ENCODE assay signal across 1 cellular context in the genomic region with DNA sequence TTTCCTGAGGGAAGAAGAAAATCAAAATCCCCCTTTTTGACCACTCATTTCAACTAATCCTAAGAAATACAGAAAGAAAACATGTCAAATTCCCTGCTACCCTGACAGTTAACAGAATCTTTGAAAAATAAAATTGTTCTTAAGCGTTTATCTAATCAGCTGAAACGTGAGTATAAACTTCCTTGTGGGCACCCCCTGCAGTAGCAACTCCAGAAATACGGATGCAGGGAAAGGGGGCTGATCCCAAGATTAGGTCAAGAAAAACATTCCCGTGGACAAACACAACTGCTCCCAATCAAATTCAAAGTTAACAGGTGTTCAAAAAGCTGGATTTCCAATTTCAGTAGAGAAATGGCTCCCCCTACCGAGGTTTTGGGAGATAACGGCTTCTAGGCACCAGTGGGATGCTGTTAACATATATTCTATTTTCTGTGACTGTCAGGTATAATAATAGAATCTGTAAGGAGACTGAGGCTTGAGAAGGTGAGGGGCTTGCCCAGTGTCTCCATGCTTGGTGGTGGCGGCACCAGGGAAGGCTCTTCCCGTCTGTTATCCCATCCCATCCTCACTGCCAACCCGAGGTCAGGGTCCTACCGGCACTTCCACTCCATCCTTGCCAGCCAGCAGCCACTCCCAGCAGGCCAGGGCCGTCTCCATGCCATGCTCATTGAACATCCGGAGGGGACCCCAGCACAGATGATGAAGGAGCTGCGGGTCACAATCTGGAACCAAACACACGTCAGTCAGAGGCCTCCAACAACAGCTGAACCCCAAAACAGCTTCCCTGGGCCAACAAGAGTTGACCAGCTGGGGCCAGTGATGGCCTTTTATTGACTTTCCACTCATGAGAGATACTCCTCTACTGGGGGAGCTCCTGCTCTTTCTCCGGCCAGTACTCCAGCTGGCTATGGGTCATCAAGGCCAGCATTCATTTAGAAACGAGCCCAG.
TF ChIP-seq lines count a peak whose summit lies in the region.

No MANE protein-coding gene starts in this region.

TF ChIP-seq in K562, 482 proteins besides CTCF, POLR2A, EP300 and RAD21 (continued from another document and continues in another):
- TF ChIP-seq, protein P1, sequence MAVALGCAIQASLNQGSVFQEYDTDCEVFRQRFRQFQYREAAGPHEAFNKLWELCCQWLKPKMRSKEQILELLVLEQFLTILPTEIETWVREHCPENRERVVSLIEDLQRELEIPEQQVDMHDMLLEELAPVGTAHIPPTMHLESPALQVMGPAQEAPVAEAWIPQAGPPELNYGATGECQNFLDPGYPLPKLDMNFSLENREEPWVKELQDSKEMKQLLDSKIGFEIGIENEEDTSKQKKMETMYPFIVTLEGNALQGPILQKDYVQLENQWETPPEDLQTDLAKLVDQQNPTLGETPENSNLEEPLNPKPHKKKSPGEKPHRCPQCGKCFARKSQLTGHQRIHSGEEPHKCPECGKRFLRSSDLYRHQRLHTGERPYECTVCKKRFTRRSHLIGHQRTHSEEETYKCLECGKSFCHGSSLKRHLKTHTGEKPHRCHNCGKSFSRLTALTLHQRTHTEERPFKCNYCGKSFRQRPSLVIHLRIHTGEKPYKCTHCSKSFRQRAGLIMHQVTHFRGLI (CRISPR knock-in tag; IDR thresholded peaks at IDR 0.05): no peak
- no peak for TF ChIP-seq FOXK2 (conservative IDR thresholded peaks at IDR 0.05 in 1 of 2, IDR thresholded peaks at IDR 0.05 in 1 of 2; ENCODE audit: low read depth in 2 of 2)
- TF ChIP-seq, protein P2, sequence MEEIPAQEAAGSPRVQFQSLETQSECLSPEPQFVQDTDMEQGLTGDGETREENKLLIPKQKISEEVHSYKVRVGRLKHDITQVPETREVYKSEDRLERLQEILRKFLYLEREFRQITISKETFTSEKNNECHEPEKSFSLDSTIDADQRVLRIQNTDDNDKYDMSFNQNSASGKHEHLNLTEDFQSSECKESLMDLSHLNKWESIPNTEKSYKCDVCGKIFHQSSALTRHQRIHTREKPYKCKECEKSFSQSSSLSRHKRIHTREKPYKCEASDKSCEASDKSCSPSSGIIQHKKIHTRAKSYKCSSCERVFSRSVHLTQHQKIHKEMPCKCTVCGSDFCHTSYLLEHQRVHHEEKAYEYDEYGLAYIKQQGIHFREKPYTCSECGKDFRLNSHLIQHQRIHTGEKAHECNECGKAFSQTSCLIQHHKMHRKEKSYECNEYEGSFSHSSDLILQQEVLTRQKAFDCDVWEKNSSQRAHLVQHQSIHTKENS (CRISPR knock-in tag; IDR thresholded peaks at IDR 0.05): no peak
- no peak for TF ChIP-seq SMARCB1 (IDR thresholded peaks at IDR 0.05; ENCODE audit: insufficient read length, low read depth)
- TF ChIP-seq FUS (optimal IDR thresholded peaks at IDR 0.05; ENCODE audit: low read depth, low read length): no peak
- no peak; the same call in none of the 2 replicates for TF ChIP-seq STAG1 (CRISPR knock-in tag; IDR thresholded peaks at IDR 0.05; ENCODE audit: borderline replicate concordance)
- no peak for TF ChIP-seq SOX6 (IDR thresholded peaks at IDR 0.05)
- TF ChIP-seq ZNF830 (CRISPR knock-in tag; IDR thresholded peaks at IDR 0.05): no peak
- no peak for TF ChIP-seq ZNF766 (CRISPR knock-in tag; conservative IDR thresholded peaks at IDR 0.05)
- TF ChIP-seq FOXM1 (IDR thresholded peaks at IDR 0.05; ENCODE audit: low read depth): peak; percentile 74; the same call in 1 of the 2 replicates
- no peak for TF ChIP-seq FOXM1 (CRISPR knock-in tag; IDR thresholded peaks at IDR 0.05; ENCODE audit: low read depth)
- TF ChIP-seq PTBP1 (IDR thresholded peaks at IDR 0.05; ENCODE audit: low read depth, low read length): no peak
- no peak for TF ChIP-seq DIDO1 (tag; IDR thresholded peaks at IDR 0.05; ENCODE audit: low read depth)
- no peak for TF ChIP-seq ZC3H11A (IDR thresholded peaks at IDR 0.05; ENCODE audit: low read depth, low read length)
- TF ChIP-seq NCOA4 (IDR thresholded peaks at IDR 0.05; ENCODE audit: partially characterized antibody): no peak
- no peak for TF ChIP-seq KDM2B (CRISPR knock-in tag; IDR thresholded peaks at IDR 0.05)
- peak; percentile 82 for TF ChIP-seq NFIC (IDR thresholded peaks at IDR 0.05)
- TF ChIP-seq, protein P3, sequence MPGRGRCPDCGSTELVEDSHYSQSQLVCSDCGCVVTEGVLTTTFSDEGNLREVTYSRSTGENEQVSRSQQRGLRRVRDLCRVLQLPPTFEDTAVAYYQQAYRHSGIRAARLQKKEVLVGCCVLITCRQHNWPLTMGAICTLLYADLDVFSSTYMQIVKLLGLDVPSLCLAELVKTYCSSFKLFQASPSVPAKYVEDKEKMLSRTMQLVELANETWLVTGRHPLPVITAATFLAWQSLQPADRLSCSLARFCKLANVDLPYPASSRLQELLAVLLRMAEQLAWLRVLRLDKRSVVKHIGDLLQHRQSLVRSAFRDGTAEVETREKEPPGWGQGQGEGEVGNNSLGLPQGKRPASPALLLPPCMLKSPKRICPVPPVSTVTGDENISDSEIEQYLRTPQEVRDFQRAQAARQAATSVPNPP (IDR thresholded peaks at IDR 0.05; ENCODE audit: borderline replicate concordance, insufficient read depth, insufficient read length): no peak
- TF ChIP-seq STAT5B (CRISPR knock-in tag; IDR thresholded peaks at IDR 0.05): no peak
- TF ChIP-seq MBD2 (IDR thresholded peaks at IDR 0.05; ENCODE audit: borderline replicate concordance, low read depth): no peak
- peak; percentile 66; the same call in 1 of the 2 replicates for TF ChIP-seq NFATC3 (IDR thresholded peaks at IDR 0.05)
- TF ChIP-seq, protein P4, sequence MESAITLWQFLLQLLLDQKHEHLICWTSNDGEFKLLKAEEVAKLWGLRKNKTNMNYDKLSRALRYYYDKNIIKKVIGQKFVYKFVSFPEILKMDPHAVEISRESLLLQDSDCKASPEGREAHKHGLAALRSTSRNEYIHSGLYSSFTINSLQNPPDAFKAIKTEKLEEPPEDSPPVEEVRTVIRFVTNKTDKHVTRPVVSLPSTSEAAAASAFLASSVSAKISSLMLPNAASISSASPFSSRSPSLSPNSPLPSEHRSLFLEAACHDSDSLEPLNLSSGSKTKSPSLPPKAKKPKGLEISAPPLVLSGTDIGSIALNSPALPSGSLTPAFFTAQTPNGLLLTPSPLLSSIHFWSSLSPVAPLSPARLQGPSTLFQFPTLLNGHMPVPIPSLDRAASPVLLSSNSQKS (CRISPR knock-in tag; IDR thresholded peaks at IDR 0.05): no peak
- TF ChIP-seq MCM7 (IDR thresholded peaks at IDR 0.05): no peak
- no peak for TF ChIP-seq ZNF274 (IDR thresholded peaks at IDR 0.05; ENCODE audit: borderline replicate concordance, low read depth, low read length)
- TF ChIP-seq, protein P5, sequence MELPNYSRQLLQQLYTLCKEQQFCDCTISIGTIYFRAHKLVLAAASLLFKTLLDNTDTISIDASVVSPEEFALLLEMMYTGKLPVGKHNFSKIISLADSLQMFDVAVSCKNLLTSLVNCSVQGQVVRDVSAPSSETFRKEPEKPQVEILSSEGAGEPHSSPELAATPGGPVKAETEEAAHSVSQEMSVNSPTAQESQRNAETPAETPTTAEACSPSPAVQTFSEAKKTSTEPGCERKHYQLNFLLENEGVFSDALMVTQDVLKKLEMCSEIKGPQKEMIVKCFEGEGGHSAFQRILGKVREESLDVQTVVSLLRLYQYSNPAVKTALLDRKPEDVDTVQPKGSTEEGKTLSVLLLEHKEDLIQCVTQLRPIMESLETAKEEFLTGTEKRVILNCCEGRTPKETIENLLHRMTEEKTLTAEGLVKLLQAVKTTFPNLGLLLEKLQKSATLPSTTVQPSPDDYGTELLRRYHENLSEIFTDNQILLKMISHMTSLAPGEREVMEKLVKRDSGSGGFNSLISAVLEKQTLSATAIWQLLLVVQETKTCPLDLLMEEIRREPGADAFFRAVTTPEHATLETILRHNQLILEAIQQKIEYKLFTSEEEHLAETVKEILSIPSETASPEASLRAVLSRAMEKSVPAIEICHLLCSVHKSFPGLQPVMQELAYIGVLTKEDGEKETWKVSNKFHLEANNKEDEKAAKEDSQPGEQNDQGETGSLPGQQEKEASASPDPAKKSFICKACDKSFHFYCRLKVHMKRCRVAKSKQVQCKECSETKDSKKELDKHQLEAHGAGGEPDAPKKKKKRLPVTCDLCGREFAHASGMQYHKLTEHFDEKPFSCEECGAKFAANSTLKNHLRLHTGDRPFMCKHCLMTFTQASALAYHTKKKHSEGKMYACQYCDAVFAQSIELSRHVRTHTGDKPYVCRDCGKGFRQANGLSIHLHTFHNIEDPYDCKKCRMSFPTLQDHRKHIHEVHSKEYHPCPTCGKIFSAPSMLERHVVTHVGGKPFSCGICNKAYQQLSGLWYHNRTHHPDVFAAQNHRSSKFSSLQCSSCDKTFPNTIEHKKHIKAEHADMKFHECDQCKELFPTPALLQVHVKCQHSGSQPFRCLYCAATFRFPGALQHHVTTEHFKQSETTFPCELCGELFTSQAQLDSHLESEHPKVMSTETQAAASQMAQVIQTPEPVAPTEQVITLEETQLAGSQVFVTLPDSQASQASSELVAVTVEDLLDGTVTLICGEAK (IDR thresholded peaks at IDR 0.05): no peak
- TF ChIP-seq, protein P5 (CRISPR knock-in tag; IDR thresholded peaks at IDR 0.05): no peak
- TF ChIP-seq, protein P6, sequence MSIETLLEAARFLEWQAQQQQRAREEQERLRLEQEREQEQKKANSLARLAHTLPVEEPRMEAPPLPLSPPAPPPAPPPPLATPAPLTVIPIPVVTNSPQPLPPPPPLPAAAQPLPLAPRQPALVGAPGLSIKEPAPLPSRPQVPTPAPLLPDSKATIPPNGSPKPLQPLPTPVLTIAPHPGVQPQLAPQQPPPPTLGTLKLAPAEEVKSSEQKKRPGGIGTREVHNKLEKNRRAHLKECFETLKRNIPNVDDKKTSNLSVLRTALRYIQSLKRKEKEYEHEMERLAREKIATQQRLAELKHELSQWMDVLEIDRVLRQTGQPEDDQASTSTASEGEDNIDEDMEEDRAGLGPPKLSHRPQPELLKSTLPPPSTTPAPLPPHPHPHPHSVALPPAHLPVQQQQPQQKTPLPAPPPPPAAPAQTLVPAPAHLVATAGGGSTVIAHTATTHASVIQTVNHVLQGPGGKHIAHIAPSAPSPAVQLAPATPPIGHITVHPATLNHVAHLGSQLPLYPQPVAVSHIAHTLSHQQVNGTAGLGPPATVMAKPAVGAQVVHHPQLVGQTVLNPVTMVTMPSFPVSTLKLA (conservative IDR thresholded peaks at IDR 0.05): no peak
- TF ChIP-seq, protein P7, sequence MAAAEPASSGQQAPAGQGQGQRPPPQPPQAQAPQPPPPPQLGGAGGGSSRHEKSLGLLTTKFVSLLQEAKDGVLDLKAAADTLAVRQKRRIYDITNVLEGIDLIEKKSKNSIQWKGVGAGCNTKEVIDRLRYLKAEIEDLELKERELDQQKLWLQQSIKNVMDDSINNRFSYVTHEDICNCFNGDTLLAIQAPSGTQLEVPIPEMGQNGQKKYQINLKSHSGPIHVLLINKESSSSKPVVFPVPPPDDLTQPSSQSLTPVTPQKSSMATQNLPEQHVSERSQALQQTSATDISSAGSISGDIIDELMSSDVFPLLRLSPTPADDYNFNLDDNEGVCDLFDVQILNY (CRISPR knock-in tag; IDR thresholded peaks at IDR 0.05): 0 out of 2 replicates have a peak, but pooled peaks have one; percentile 51
- TF ChIP-seq CBFA2T3 (IDR thresholded peaks at IDR 0.05): no peak
- TF ChIP-seq PPARD (CRISPR knock-in tag; IDR thresholded peaks at IDR 0.05): 0 out of 2 replicates have a peak, but pooled peaks have one; percentile 1
- no peak for TF ChIP-seq MCM3 (IDR thresholded peaks at IDR 0.05)
- no peak for TF ChIP-seq RBFOX2 (IDR thresholded peaks at IDR 0.05; ENCODE audit: low read depth, low read length)
- TF ChIP-seq ESRRA (IDR thresholded peaks at IDR 0.05; ENCODE audit: borderline replicate concordance, low read depth): no peak
- TF ChIP-seq MTF1 (CRISPR knock-in tag; IDR thresholded peaks at IDR 0.05; ENCODE audit: borderline replicate concordance): no peak
- TF ChIP-seq, protein P8, sequence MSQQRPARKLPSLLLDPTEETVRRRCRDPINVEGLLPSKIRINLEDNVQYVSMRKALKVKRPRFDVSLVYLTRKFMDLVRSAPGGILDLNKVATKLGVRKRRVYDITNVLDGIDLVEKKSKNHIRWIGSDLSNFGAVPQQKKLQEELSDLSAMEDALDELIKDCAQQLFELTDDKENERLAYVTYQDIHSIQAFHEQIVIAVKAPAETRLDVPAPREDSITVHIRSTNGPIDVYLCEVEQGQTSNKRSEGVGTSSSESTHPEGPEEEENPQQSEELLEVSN (IDR thresholded peaks at IDR 0.05; ENCODE audit: borderline replicate concordance in 1 of 2, extremely low read depth in 1 of 2, insufficient read depth in 1 of 2, insufficient read length in 1 of 2, low read depth in 1 of 2, low read length in 1 of 2, poor library complexity in 1 of 2, severe bottlenecking in 1 of 2): no peak
- no peak for TF ChIP-seq RBM39 (optimal IDR thresholded peaks at IDR 0.05; ENCODE audit: low read depth, low read length)
- TF ChIP-seq, protein P9, sequence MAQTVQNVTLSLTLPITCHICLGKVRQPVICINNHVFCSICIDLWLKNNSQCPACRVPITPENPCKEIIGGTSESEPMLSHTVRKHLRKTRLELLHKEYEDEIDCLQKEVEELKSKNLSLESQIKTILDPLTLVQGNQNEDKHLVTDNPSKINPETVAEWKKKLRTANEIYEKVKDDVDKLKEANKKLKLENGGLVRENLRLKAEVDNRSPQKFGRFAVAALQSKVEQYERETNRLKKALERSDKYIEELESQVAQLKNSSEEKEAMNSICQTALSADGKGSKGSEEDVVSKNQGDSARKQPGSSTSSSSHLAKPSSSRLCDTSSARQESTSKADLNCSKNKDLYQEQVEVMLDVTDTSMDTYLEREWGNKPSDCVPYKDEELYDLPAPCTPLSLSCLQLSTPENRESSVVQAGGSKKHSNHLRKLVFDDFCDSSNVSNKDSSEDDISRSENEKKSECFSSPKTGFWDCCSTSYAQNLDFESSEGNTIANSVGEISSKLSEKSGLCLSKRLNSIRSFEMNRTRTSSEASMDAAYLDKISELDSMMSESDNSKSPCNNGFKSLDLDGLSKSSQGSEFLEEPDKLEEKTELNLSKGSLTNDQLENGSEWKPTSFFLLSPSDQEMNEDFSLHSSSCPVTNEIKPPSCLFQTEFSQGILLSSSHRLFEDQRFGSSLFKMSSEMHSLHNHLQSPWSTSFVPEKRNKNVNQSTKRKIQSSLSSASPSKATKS (CRISPR knock-in tag; IDR thresholded peaks at IDR 0.05): no peak
